Comparison of ENCODE assay signal across 8 cellular contexts in genomic region chr11:64233913-64234839, GRCh38. TPM values are rescaled to one million over a fixed set of nuclear protein-coding genes. Genes with fewer than 3 reads are reported as not detected.
DNase-seq lines count a peak whose midpoint lies in the region; ATAC-seq and TF ChIP-seq lines count a peak whose summit lies in the region.

A gene with protein sequence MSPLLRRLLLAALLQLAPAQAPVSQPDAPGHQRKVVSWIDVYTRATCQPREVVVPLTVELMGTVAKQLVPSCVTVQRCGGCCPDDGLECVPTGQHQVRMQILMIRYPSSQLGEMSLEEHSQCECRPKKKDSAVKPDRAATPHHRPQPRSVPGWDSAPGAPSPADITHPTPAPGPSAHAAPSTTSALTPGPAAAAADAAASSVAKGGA (plus strand): TSS chr11:64234584. CDS start chr11:64234834, 250 bp downstream.

- peak within 1 kb of the TSS; percentile 57 for H3K27ac Mint-ChIP-seq in dendritic cell treated with granulocyte-macrophage colony-stimulating factor and Interleukin-4, amounts not matched to agents 40 ng/mL and 50 ng/mL, for 4 days

- H3K36me3 Mint-ChIP-seq in dendritic cell treated with granulocyte-macrophage colony-stimulating factor and Interleukin-4, amounts not matched to agents 40 ng/mL and 50 ng/mL, for 4 days (ENCODE audit: low read depth) = peaks cover 72% of the 10 kb centered on the region

- H3K27ac ChIP-seq in left lung = peak within 1 kb of the TSS; percentile 64 to 65

- peaks cover 0 to 14% of the 10 kb centered on the region in 2 donors for H3K36me3 ChIP-seq in left lung

- H3K27me3 ChIP-seq in left lung = peaks cover 0 to 4% of the 10 kb centered on the region in 2 donors

- ATAC-seq in left lung (peak; percentile 68), HG03097 (IDR thresholded peaks at IDR 0.05; ENCODE audit: low FRiP score, unreplicated experiment) (no peak)

- TF ChIP-seq CTCF in left lung (IDR thresholded peaks at IDR 0.05) = no peak

- H3K9me3 ChIP-seq in left lung = no peaks in the 10 kb centered on the region

- DNase-seq in AG08396 (ENCODE audit: low spot score) (peak; percentile 84), GM19238 (ENCODE audit: insufficient read length, low spot score) (peak; percentile 75), NAMALWA (ENCODE audit: low spot score) (peak; percentile 72), left lung (peak; percentile 84 to 93)
- peak; percentile 72 to 76 for DNase-seq in activated CD4-positive, alpha-beta T cell treated with anti-CD3 and anti-CD28 coated beads for 4 hours
- DNase-seq in stimulated activated CD4-positive, alpha-beta T cell treated with anti-CD3 and anti-CD28 coated beads, Interleukin-4, amount 100 ng/mL, for 24 hours = peak; percentile 64

- peak within 1 kb of the TSS; percentile 65 to 76 for H3K4me3 ChIP-seq in left lung

- peaks cover 21 to 78% of the 10 kb centered on the region in 2 donors for H3K4me1 ChIP-seq in left lung

- intact Hi-C loops in dendritic cell treated with granulocyte-macrophage colony-stimulating factor and Interleukin-4, amounts not matched to agents 40 ng/mL and 50 ng/mL, for 4 days (cut with micrococcal nuclease) = no loop called here
- intact Hi-C loops in left lung (cut with DNase I) = no loop called here

- no peaks in the 10 kb centered on the region for H3K9me3 Mint-ChIP-seq in dendritic cell treated with granulocyte-macrophage colony-stimulating factor and Interleukin-4, amounts not matched to agents 40 ng/mL and 50 ng/mL, for 4 days

- H3K4me3 Mint-ChIP-seq in dendritic cell treated with granulocyte-macrophage colony-stimulating factor and Interleukin-4, amounts not matched to agents 40 ng/mL and 50 ng/mL, for 4 days = peak within 1 kb of the TSS; percentile 88

- H3K27me3 Mint-ChIP-seq in dendritic cell treated with granulocyte-macrophage colony-stimulating factor and Interleukin-4, amounts not matched to agents 40 ng/mL and 50 ng/mL, for 4 days = no peaks in the 10 kb centered on the region

- H3K4me1 Mint-ChIP-seq in dendritic cell treated with granulocyte-macrophage colony-stimulating factor and Interleukin-4, amounts not matched to agents 40 ng/mL and 50 ng/mL, for 4 days (ENCODE audit: low read depth) = peaks cover 84% of the 10 kb centered on the region

RNA-seq across cellular contexts. Expression of the gene that starts here (rescaled TPM):
- total RNA-seq in left lung = 100 to 1,000 TPM; 107 to 132 TPM
